ENCODE assay signal across 1 cellular context in the genomic region with DNA sequence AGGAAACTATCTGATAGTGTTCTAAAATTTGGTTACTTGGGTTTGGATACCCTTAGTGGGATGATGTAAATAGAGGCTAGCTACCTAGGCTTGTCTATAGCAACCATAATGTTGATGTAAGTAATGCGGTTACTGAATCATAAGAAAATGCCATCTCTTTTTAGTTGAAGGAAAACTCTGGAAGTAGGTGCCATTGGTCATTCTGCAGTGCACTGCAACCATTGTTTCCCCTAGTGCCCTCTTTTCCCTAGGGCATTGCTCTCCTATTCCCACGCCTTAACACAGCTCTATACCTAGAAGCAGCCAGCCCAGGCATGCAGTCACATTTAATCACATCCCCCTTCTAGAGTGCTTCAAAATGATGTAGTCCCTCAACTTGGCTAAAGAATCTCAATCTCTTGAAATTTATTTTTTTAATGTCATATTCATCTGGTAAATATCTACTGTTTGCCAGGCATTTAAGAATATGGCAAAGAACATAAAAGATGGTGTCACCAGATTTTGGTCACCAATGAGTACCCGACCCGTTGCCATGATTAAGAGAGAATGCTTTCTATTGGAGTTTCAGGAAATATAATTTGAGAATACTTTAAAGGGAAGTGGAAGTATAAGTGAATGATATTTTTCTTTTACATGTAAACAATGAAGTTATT.
TF ChIP-seq lines count a peak whose summit lies in the region.

No MANE protein-coding gene starts in this region.

TF ChIP-seq in K562, 482 proteins besides CTCF, POLR2A, EP300 and RAD21:
- TF ChIP-seq, protein P1, sequence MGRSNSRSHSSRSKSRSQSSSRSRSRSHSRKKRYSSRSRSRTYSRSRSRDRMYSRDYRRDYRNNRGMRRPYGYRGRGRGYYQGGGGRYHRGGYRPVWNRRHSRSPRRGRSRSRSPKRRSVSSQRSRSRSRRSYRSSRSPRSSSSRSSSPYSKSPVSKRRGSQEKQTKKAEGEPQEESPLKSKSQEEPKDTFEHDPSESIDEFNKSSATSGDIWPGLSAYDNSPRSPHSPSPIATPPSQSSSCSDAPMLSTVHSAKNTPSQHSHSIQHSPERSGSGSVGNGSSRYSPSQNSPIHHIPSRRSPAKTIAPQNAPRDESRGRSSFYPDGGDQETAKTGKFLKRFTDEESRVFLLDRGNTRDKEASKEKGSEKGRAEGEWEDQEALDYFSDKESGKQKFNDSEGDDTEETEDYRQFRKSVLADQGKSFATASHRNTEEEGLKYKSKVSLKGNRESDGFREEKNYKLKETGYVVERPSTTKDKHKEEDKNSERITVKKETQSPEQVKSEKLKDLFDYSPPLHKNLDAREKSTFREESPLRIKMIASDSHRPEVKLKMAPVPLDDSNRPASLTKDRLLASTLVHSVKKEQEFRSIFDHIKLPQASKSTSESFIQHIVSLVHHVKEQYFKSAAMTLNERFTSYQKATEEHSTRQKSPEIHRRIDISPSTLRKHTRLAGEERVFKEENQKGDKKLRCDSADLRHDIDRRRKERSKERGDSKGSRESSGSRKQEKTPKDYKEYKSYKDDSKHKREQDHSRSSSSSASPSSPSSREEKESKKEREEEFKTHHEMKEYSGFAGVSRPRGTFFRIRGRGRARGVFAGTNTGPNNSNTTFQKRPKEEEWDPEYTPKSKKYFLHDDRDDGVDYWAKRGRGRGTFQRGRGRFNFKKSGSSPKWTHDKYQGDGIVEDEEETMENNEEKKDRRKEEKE (IDR thresholded peaks at IDR 0.05; ENCODE audit: borderline replicate concordance in 1 of 2, control insufficient read depth in 1 of 2, low read depth in 2 of 2, low read length in 1 of 2), result 0 out of 4 replicates have a peak, but pooled peaks of 1 of the 2 experiments have one; percentile 10
- TF ChIP-seq MXD1 (CRISPR knock-in tag; IDR thresholded peaks at IDR 0.05; ENCODE audit: borderline replicate concordance, poor library complexity, severe bottlenecking), result no peak
- TF ChIP-seq TFAM (CRISPR knock-in tag; conservative IDR thresholded peaks at IDR 0.05), result no peak
- TF ChIP-seq POLR2G (IDR thresholded peaks at IDR 0.05; ENCODE audit: low read depth, low read length), result peak; percentile 37; the same call in 1 of the 2 replicates
- no peak for TF ChIP-seq TFAP4 (CRISPR knock-in tag; IDR thresholded peaks at IDR 0.05; ENCODE audit: borderline replicate concordance)
